ENCODE assay signal across 1 cellular context in genomic region chr9:68873179-68873578, GRCh38.
TF ChIP-seq lines count a peak whose summit lies in the region.

No MANE protein-coding gene starts in this region.

TF ChIP-seq in H1, 55 proteins besides CTCF, POLR2A, EP300 and RAD21:
- TF ChIP-seq KDM1A (IDR thresholded peaks at IDR 0.05; ENCODE audit: borderline replicate concordance, low read length), result 0 out of 2 replicates have a peak, but pooled peaks have one; percentile 43
- TF ChIP-seq SIN3A (conservative IDR thresholded peaks at IDR 0.05 in 1 of 2, IDR thresholded peaks at IDR 0.05 in 1 of 2; ENCODE audit: low read depth in 1 of 2, low read length in 2 of 2), result no peak
- no peak for TF ChIP-seq KDM5A (IDR thresholded peaks at IDR 0.05; ENCODE audit: low read length)
- no peak for TF ChIP-seq HDAC6 (IDR thresholded peaks at IDR 0.05; ENCODE audit: low read depth, low read length)
- TF ChIP-seq HDAC2 (IDR thresholded peaks at IDR 0.05; ENCODE audit: borderline replicate concordance in 1 of 2, low read depth in 2 of 2, low read length in 2 of 2), result no peak
- no peak for TF ChIP-seq FOSL1 (IDR thresholded peaks at IDR 0.05; ENCODE audit: insufficient read depth, low read depth, low read length)
- no peak for TF ChIP-seq BRCA1 (IDR thresholded peaks at IDR 0.05; ENCODE audit: low read depth, low read length)
